ENCODE assay signal across 11 cellular contexts in genomic region chr7:128962837-128963236, GRCh38. TPM values are rescaled to one million over a fixed set of nuclear protein-coding genes. Genes with fewer than 3 reads are reported as not detected.
A peak's percentile ranks its signal among the peaks of the same experiment; 100 is the strongest.
DNase-seq lines count a peak whose midpoint lies in the region; ATAC-seq and TF ChIP-seq lines count a peak whose summit lies in the region.
"Had no signal": no experiment of that assay in that cellular context is flagged by ENCODE, and none has a peak within 500 bp of the region (broad histone marks: within the 10 kb centered on the region; RNA-seq: fewer than 3 reads in every experiment).

No MANE protein-coding gene starts in this region.

- intact Hi-C loops in OCI-LY7 (cut with micrococcal nuclease; ENCODE audit: unreplicated experiment): no loop called here
- intact Hi-C loops in sigmoid colon (cut with DNase I): no loop called here
- intact Hi-C loops in colonic mucosa (cut with DNase I): no loop called here

- H3K36me3 ChIP-seq in OCI-LY7 (ENCODE audit: insufficient read depth, low read length): peaks cover 92% of the 10 kb centered on the region
- peaks cover 10 to 79% (median 23%) of the 10 kb centered on the region in 4 donors for H3K36me3 ChIP-seq in sigmoid colon
- H3K36me3 ChIP-seq in colonic mucosa: peaks cover 10% of the 10 kb centered on the region

- TF ChIP-seq POLR2A in sigmoid colon (IDR thresholded peaks at IDR 0.05): no peak

- TF ChIP-seq EP300 in sigmoid colon (IDR thresholded peaks at IDR 0.05): no peak

- H3K27me3 Mint-ChIP-seq in naive B cell (no peaks in the 10 kb centered on the region), T-cell (no peaks in the 10 kb centered on the region)

- no peak overlapping the region for H2AFZ ChIP-seq in OCI-LY7 (ENCODE audit: low read length)

- H4K20me1 ChIP-seq in OCI-LY7 (ENCODE audit: insufficient read depth, low read length): no peaks in the 10 kb centered on the region

- H3K4me3 Mint-ChIP-seq in naive B cell (peak overlapping the region in 4 of 8 donors; percentile 27 to 72 (median 47)), T-cell (no peak overlapping the region)

- CTCF ChIA-PET in OCI-LY7 (lab: Charles Lee; ENCODE audit: unreplicated experiment): no interaction called here
- CTCF ChIA-PET in T-cell (lab: Charles Lee): no interaction called here

- H3K9me3 ChIP-seq in OCI-LY7 (ENCODE audit: low read length) (no peaks in the 10 kb centered on the region), sigmoid colon (no peaks in the 10 kb centered on the region), colonic mucosa (no peaks in the 10 kb centered on the region)
- H3K9me3 ChIP-seq: upper lobe of left lung had no signal

- H3K4me3 ChIP-seq in OCI-LY7 (ENCODE audit: low read depth, low read length, poor library complexity, severe bottlenecking): no peak overlapping the region
- H3K4me3 ChIP-seq in sigmoid colon: no peak overlapping the region
- no peak overlapping the region for H3K4me3 ChIP-seq in colonic mucosa
- H3K4me3 ChIP-seq: upper lobe of left lung had no signal

- peak; percentile 14 for ATAC-seq in GM18520 (IDR thresholded peaks at IDR 0.05; ENCODE audit: unreplicated experiment)
- ATAC-seq in GM21737 (IDR thresholded peaks at IDR 0.05; ENCODE audit: unreplicated experiment): peak; percentile 24
- ATAC-seq in naive B cell (ENCODE audit: low read depth in 2 of 2): peak in 1 of 2 donors; percentile 6
- no peak for ATAC-seq in T-cell (replicated peaks in 1 of 4)

- no peaks in the 10 kb centered on the region for H3K27me3 ChIP-seq in sigmoid colon
- no peaks in the 10 kb centered on the region for H3K27me3 ChIP-seq in colonic mucosa
- H3K27me3 ChIP-seq: upper lobe of left lung had no signal

- no peak overlapping the region for H3K9ac ChIP-seq in colonic mucosa (ENCODE audit: low read depth in 2 of 2, low read length in 2 of 2)
- H3K9ac ChIP-seq: KMS-11 had no signal

- H3K4me1 Mint-ChIP-seq in naive B cell: peaks cover 15 to 44% (median 22%) of the 10 kb centered on the region in 3 donors
- H3K4me1 Mint-ChIP-seq in T-cell: peaks cover 0 to 15% (median 6%) of the 10 kb centered on the region in 3 donors

- no peak overlapping the region for H3K4me2 ChIP-seq in OCI-LY7 (ENCODE audit: low read length)

- H3K9me2 ChIP-seq in OCI-LY7 (ENCODE audit: insufficient read depth, low read length): no peaks in the 10 kb centered on the region

- no peaks in the 10 kb centered on the region for H3K79me2 ChIP-seq in OCI-LY7 (ENCODE audit: insufficient read depth, low read depth, low read length)

- TF ChIP-seq CTCF in OCI-LY7 (conservative IDR thresholded peaks at IDR 0.05; ENCODE audit: low read length) (no peak), sigmoid colon (IDR thresholded peaks at IDR 0.05) (no peak), colonic mucosa (IDR thresholded peaks at IDR 0.05) (no peak)

- H3K4me1 ChIP-seq in OCI-LY7 (ENCODE audit: insufficient read depth, low read length, poor library complexity, severe bottlenecking) (peaks cover 16% of the 10 kb centered on the region), sigmoid colon (peaks cover 0 to 5% (median 0%) of the 10 kb centered on the region in 4 donors), colonic mucosa (no peaks in the 10 kb centered on the region)
- H3K4me1 ChIP-seq: upper lobe of left lung had no signal

- BruUV-seq in OCI-LY7 (replicated peaks; lab: Mats Ljungman, UMichigan): no TSS peak

- peak overlapping the region; percentile 94 to 98 (median 96) for H3K27ac Mint-ChIP-seq in naive B cell
- H3K27ac Mint-ChIP-seq in T-cell: peak overlapping the region in 1 of 2 donors; percentile 33

- H3K27ac ChIP-seq in OCI-LY7 (ENCODE audit: low read depth, low read length, poor library complexity, severe bottlenecking): peak overlapping the region; percentile 28
- H3K27ac ChIP-seq in sigmoid colon: no peak overlapping the region
- H3K27ac ChIP-seq in colonic mucosa: no peak overlapping the region
- H3K27ac ChIP-seq: KMS-11, upper lobe of left lung had no signal

- POLR2A ChIA-PET in OCI-LY7 (lab: Charles Lee) (interaction anchor here (0.7 to 0.9 kb wide), 2 partner anchors 19 to 1343 kb away, joined by 3 read pairs; no protein-coding TSS in a partner anchor), T-cell (lab: Charles Lee) (no interaction called here)

- H3K36me3 Mint-ChIP-seq in naive B cell (peaks cover 23 to 31% of the 10 kb centered on the region in 2 donors), T-cell (peaks cover 42% of the 10 kb centered on the region)

- no peak for DNase-seq in OCI-LY7 (ENCODE audit: low spot score)
- no peak for DNase-seq in naive B cell
- no peak for DNase-seq in OCI-M1 (lab: John Stamatoyannopoulos, UW)
- DNase-seq in T-cell: no peak
- no peak for DNase-seq in sigmoid colon
- DNase-seq in colonic mucosa: no peak
- DNase-seq: NK-92 treated with Interleukin-12 subunit alpha and Interleukin-12 subunit beta, amount 100 ng/mL, for 24 hours; upper lobe of left lung had no signal

- H3K9me3 Mint-ChIP-seq in naive B cell (no peaks in the 10 kb centered on the region), T-cell (no peaks in the 10 kb centered on the region)

RNA-seq across cellular contexts. Expression of gene IRF5, which starts 25.1 kb away (rescaled TPM):
- 3.9 and 8.2 TPM in 2 replicates for total RNA-seq in OCI-LY7 (2014; rRNA removed; shearing (Covaris generic))
- 15.8 and 21.9 TPM in 2 replicates for total RNA-seq in OCI-LY7 (2022)
- 10 to 100 TPM; 54.4 to 78.0 (median 58.5) TPM for polyA plus RNA-seq in naive B cell (ENCODE audit: low read depth in 6 of 6)
- total RNA-seq in T-cell: 10 to 100 TPM in 1 of 5 donors, 1 to 10 TPM in 4; 2.2 to 12.7 (median 6.6) TPM
- total RNA-seq in sigmoid colon: 10 to 100 TPM in 1 of 4 donors, 1 to 10 TPM in 3; 6.0 to 15.3 (median 8.1) TPM
- polyA plus RNA-seq in sigmoid colon: 10 to 100 TPM in 1 of 3 donors, 1 to 10 TPM in 2; 4.6 to 11.3 (median 4.8) TPM
- total RNA-seq in colonic mucosa: 1 to 10 TPM; 5.0 to 9.7 TPM

RNA-seq across cellular contexts. Expression of gene KCP, which starts 52.3 kb away (rescaled TPM):
- 0.90 and 2.3 TPM in 2 replicates for total RNA-seq in OCI-LY7 (2014; rRNA removed; shearing (Covaris generic))
- 1.4 TPM in 2 replicates for total RNA-seq in OCI-LY7 (2022)
- polyA plus RNA-seq in naive B cell (ENCODE audit: low read depth in 6 of 6): under 1 TPM in 4 of 6 donors, not detected in 2; 0.29 to 0.78 (median 0.37) TPM
- total RNA-seq in T-cell: under 1 TPM; 0.20 to 0.92 (median 0.53) TPM
- total RNA-seq in sigmoid colon: under 1 TPM in 3 of 4 donors, not detected in 1; 0.14 to 0.36 (median 0.28) TPM
- under 1 TPM in 1 of 3 donors, not detected in 2; 0.42 TPM for polyA plus RNA-seq in sigmoid colon
- 1 to 10 TPM in 1 of 2 donors, under 1 TPM in 1; 0.64 to 1.1 TPM for total RNA-seq in colonic mucosa

Comparison
In these comparisons a context has a peak if more than half of its experiments do, and no peak if none do; other contexts are left out.
1. ATAC-seq: peak in GM18520 (single experiment) and GM21737 (single experiment); none in T-cell (0 of 4).